ENCODE assay signal across 7 cellular contexts in the genomic region with DNA sequence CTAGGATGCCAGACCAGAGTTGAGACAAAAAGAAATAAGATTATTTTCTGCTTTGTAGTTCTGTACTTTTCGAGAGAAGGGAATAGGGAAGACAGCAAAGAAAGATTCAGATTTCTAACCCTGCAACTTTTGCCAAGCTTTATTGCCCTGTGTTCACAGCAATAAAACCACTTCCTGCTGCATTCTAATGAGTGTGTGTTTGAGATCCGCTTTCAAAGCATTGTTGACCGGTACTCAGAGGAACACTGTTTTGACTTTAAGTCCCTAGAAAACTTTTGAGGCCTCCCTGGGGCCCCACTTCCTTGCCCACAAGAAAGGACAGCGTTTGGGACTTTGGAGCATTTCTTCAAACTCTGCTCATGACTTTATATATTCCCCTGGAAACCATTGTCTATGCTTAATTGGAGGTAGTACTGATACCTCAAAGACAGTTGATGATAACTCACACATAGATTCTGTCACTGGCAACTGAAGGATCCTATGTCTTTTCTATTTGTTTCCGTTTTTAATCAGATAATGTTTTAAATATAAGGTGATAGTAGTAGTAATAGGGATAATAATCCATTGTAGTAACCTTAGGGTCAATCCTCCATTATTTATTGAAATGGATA. TPM values are rescaled to one million over a fixed set of nuclear protein-coding genes. Genes with fewer than 3 reads are reported as not detected.
DNase-seq lines count a peak whose midpoint lies in the region; ATAC-seq, FAIRE-seq and TF ChIP-seq lines count a peak whose summit lies in the region.

No MANE protein-coding gene starts in this region.

- no peak overlapping the region for H2BK15ac ChIP-seq in neuronal stem cell (ENCODE audit: low read length)

- no peaks in the 10 kb centered on the region for H3K27me3 ChIP-seq in GM12878 (replicated peaks in 1 of 2; ENCODE audit: control insufficient read depth in 2 of 2, insufficient read depth in 2 of 2, low read length in 1 of 2)
- H3K27me3 ChIP-seq in neuronal stem cell (ENCODE audit: control insufficient read depth in 3 of 3, insufficient read depth in 3 of 3, low read depth in 1 of 3, low read length in 3 of 3): no peaks in the 10 kb centered on the region
- no peaks in the 10 kb centered on the region for H3K27me3 ChIP-seq in SJCRH30

- no peaks in the 10 kb centered on the region for H3K79me2 ChIP-seq in GM12878 (ENCODE audit: control insufficient read depth, insufficient read depth, low read length)

- H3K4me2 ChIP-seq in GM12878 (ENCODE audit: control insufficient read depth, insufficient read depth) (peak overlapping the region; percentile 77), neuronal stem cell (ENCODE audit: insufficient read depth, low read length, poor library complexity, severe bottlenecking) (no peak overlapping the region)

- H3K79me1 ChIP-seq in neuronal stem cell (ENCODE audit: low read depth, low read length): no peaks in the 10 kb centered on the region

- CTCF ChIA-PET in GM12878 (lab: Yijun Ruan, JAX): interaction anchor here (0.8 to 3.4 kb wide), 4 partner anchors 12 to 77 kb away, joined by 3 to 18 read pairs (median 6); partner anchors contain the start of gene EDDM3B

- no peak overlapping the region for H3K18ac ChIP-seq in neuronal stem cell (ENCODE audit: low read length)

- in situ Hi-C loops in GM12878 (cut with MboI): no loop called here

- H2BK12ac ChIP-seq in neuronal stem cell (ENCODE audit: low read length): no peak overlapping the region

- H2AFZ ChIP-seq in GM12878 (ENCODE audit: control insufficient read depth, low read depth, low read length) (peak overlapping the region; percentile 2; the same call in 1 of the 2 replicates), neuronal stem cell (ENCODE audit: low read length) (peak overlapping the region; percentile 87)

- no peak for DNase-seq in GM12878 (ENCODE audit: low read depth, low spot score)
- no peak for DNase-seq in neuronal stem cell (ENCODE audit: low spot score)
- no peak for DNase-seq in effector CD4-positive, alpha-beta T cell
- no peak for DNase-seq in NCI-H1048 (lab: John Stamatoyannopoulos, UW)
- no peak for DNase-seq in SJCRH30

- TF ChIP-seq POLR2A in GM12878 (IDR thresholded peaks at IDR 0.05; ENCODE audit: low read depth, low read length): no peak

- H3K4ac ChIP-seq in neuronal stem cell (ENCODE audit: low read length): no peak overlapping the region

- H2BK120ac ChIP-seq in neuronal stem cell (ENCODE audit: low read depth, low read length): no peak overlapping the region

- RAD21 ChIA-PET in GM12878 (lab: Charles Lee; ENCODE audit: unreplicated experiment): interaction anchor here (0.6 to 1.5 kb wide), 3 partner anchors 8 to 16 kb away, joined by 3 to 4 read pairs (median 3); no protein-coding TSS in a partner anchor

- FAIRE-seq in GM12878 (lab: Jason Lieb, UNC): peak; percentile 78

- H3K4me1 ChIP-seq in GM12878 (ENCODE audit: control insufficient read depth, insufficient read depth, low read length) (peaks cover 10% of the 10 kb centered on the region), neuronal stem cell (ENCODE audit: control insufficient read depth in 2 of 2, insufficient read depth in 1 of 2, low read depth in 1 of 2, low read length in 2 of 2) (peaks cover 11 to 12% of the 10 kb centered on the region in 2 donors), SJCRH30 (no peaks in the 10 kb centered on the region)

- H4K91ac ChIP-seq in neuronal stem cell (ENCODE audit: low read depth, low read length, poor library complexity): no peak overlapping the region

- H3K36me3 ChIP-seq in GM12878 (ENCODE audit: control insufficient read depth in 2 of 2, insufficient read depth in 2 of 2, low read length in 1 of 2): no peaks in the 10 kb centered on the region
- no peaks in the 10 kb centered on the region for H3K36me3 ChIP-seq in neuronal stem cell (replicated peaks in 1 of 2; ENCODE audit: control insufficient read depth in 2 of 2, insufficient read depth in 2 of 2, low read length in 2 of 2)
- H3K36me3 ChIP-seq in SJCRH30: no peaks in the 10 kb centered on the region

- TF ChIP-seq RAD21 in GM12878 (IDR thresholded peaks at IDR 0.05; ENCODE audit: insufficient read depth, low read depth, low read length): no peak

- WGBS in GM12878 (ENCODE audit: insufficient coverage, insufficient replicate concordance, low lambda C conversion rate, missing lambda C conversion rate): 0% methylated on average over 5 of the region's 5 CpGs
- no CpG with 5 or more reads among the region's 5 CpGs for WGBS in neuronal stem cell (ENCODE audit: extremely low coverage in 2 of 2, insufficient read length in 2 of 2, insufficient replicate concordance in 1 of 2), 2 donors

- ATAC-seq in GM19395 (IDR thresholded peaks at IDR 0.05; ENCODE audit: unreplicated experiment) (peak; percentile 57), HG03520 (IDR thresholded peaks at IDR 0.05; ENCODE audit: unreplicated experiment) (peak; percentile 32), GM12878 (peak; percentile 80)

- POLR2A ChIA-PET in GM12878 (lab: Charles Lee): interaction anchor here (0.6 to 1.0 kb wide), 3 partner anchors 34 to 105 kb away, joined by 3 to 4 read pairs (median 3); no protein-coding TSS in a partner anchor

- SMC1A ChIA-PET in GM12878 (lab: Charles Lee; ENCODE audit: uncharacterized antibody, unreplicated experiment): interaction anchor here (1.6 to 2.6 kb wide), 4 partner anchors 15 to 91 kb away, joined by 4 to 17 read pairs (median 7); no protein-coding TSS in a partner anchor

- H3K27ac ChIP-seq in GM12878 (ENCODE audit: control insufficient read depth, insufficient read depth) (peak overlapping the region; percentile 92), neuronal stem cell (replicated peaks; ENCODE audit: low read length) (peak overlapping the region; percentile 14), SJCRH30 (no peak overlapping the region)

- no peaks in the 10 kb centered on the region for H3K9me3 ChIP-seq in GM12878 (replicated peaks; ENCODE audit: control insufficient read depth, insufficient read depth, low read length)
- H3K9me3 ChIP-seq in neuronal stem cell (replicated peaks in 1 of 2; ENCODE audit: control insufficient read depth in 2 of 2, insufficient read depth in 1 of 2, low read depth in 1 of 2, low read length in 2 of 2): peaks cover 0 to 4% of the 10 kb centered on the region in 2 donors
- no peaks in the 10 kb centered on the region for H3K9me3 ChIP-seq in SJCRH30 (replicated peaks)

- H3K9ac ChIP-seq in GM12878 (ENCODE audit: control insufficient read depth, insufficient read depth, low read length) (peak overlapping the region; percentile 76), neuronal stem cell (ENCODE audit: low read depth, low read length, poor library complexity) (no peak overlapping the region)

- no peak overlapping the region for H4K8ac ChIP-seq in neuronal stem cell (ENCODE audit: low read depth, low read length)

- H3K14ac ChIP-seq in neuronal stem cell (ENCODE audit: low read length): no peak overlapping the region

- H4K20me1 ChIP-seq in GM12878 (ENCODE audit: control insufficient read depth, insufficient read depth): no peaks in the 10 kb centered on the region

- H2AK5ac ChIP-seq in neuronal stem cell (ENCODE audit: low read depth, low read length): no peak overlapping the region

- TF ChIP-seq EP300 in GM12878 (IDR thresholded peaks at IDR 0.05; ENCODE audit: borderline replicate concordance in 1 of 2, control insufficient read depth in 1 of 2, low read depth in 2 of 2, low read length in 2 of 2): 0 out of 4 replicates have a peak, but pooled peaks of 1 of the 2 experiments have one; percentile 25

- peak overlapping the region; percentile 76 for H3K4me3 ChIP-seq in GM12878
- H3K4me3 ChIP-seq in neuronal stem cell (ENCODE audit: low read length in 2 of 2): peak overlapping the region in 1 of 2 donors; percentile 45
- H3K4me3 ChIP-seq in SJCRH30: no peak overlapping the region

- no peak overlapping the region for H2BK5ac ChIP-seq in neuronal stem cell (ENCODE audit: low read length)

- intact Hi-C loops in GM12878 (cut with micrococcal nuclease; ENCODE audit: unreplicated experiment): no loop called here

- TF ChIP-seq CTCF in GM12878 (IDR thresholded peaks at IDR 0.05 in 2 of 3, conservative IDR thresholded peaks at IDR 0.05 in 1 of 3; ENCODE audit: control insufficient read depth in 2 of 3, extremely low read depth in 1 of 3, insufficient read depth in 1 of 3, low read depth in 3 of 3, low read length in 3 of 3): no peak

- no peak overlapping the region for H3K23ac ChIP-seq in neuronal stem cell (ENCODE audit: low read depth, low read length, poor library complexity)

- BruUV-seq in GM12878 (replicated peaks; lab: Mats Ljungman, UMichigan): no TSS peak

RNA-seq across cellular contexts. Expression of gene RNASE6, which starts 1.3 kb away (rescaled TPM):
- total RNA-seq in GM12878 (2013; cell fraction: nucleolus; rRNA removed): 21.3 and 22.8 TPM in 2 replicates
- 34.6 and 44.3 TPM in 2 replicates for total RNA-seq in GM12878 (2014; rRNA removed)
- 28.7 and 30.8 TPM in 2 replicates for total RNA-seq in GM12878 (2014; rRNA removed; fragmentation: Illumina TruSeq; extraction: Trizol)
- 16.5 and 18.9 TPM in 2 replicates for total RNA-seq in GM12878 (2021)
- polyA plus RNA-seq in GM12878 (2011; ENCODE audit: low read depth): 39.8 TPM
- 19.7 and 20.2 TPM in 2 replicates for polyA plus RNA-seq in GM12878 (2011; rRNA removed)
- polyA plus RNA-seq in GM12878 (2011; cell fraction: cytosol; rRNA removed): 14.2 and 15.2 TPM in 2 replicates
- polyA plus RNA-seq in GM12878 (2011; cell fraction: nucleus; rRNA removed): 4.9 and 7.6 TPM in 2 replicates
- polyA plus RNA-seq in GM12878 (2012): 26.1 and 27.0 TPM in 2 replicates
- polyA plus RNA-seq in GM12878 (2014; fragmentation: Illumina TruSeq; extraction: Trizol): 47.0 and 61.9 TPM in 2 replicates
- 10 to 100 TPM; 52.4 to 65.3 TPM for polyA plus RNA-seq in GM12878 (2014; fragmentation: Nextera tagmentation; extraction: Ambion mirVana)
- 28.4 and 31.7 TPM in 2 replicates for polyA plus RNA-seq in GM12878 (2014; rRNA removed)
- 10 to 100 TPM; 13.0 to 14.8 TPM for polyA plus RNA-seq in GM12878 (2016; fragmentation: Nextera tagmentation; extraction: Ambion mirVana)
- polyA minus RNA-seq in GM12878 (2011; rRNA and poly(A)+ RNA removed): 9.4 and 11.5 TPM in 2 replicates
- 3.0 and 3.5 TPM in 2 replicates for polyA minus RNA-seq in GM12878 (2011; cell fraction: cytosol; rRNA and poly(A)+ RNA removed)
- polyA minus RNA-seq in GM12878 (2011; cell fraction: nucleus; rRNA and poly(A)+ RNA removed): 3.9 and 4.6 TPM in 2 replicates
- polyA plus RNA-seq in neuronal stem cell (2013, experiment 1 of 2): not detected
- polyA plus RNA-seq in neuronal stem cell (2013, experiment 2 of 2): not detected
- total RNA-seq in SJCRH30 (2014; rRNA removed; shearing (Covaris generic)): not detected in 2 replicates

RNA-seq across cellular contexts. Expression of gene EDDM3B, which starts 14.2 kb away (rescaled TPM):
- not detected in 2 replicates for total RNA-seq in GM12878 (2013; cell fraction: nucleolus; rRNA removed)
- not detected in 2 replicates for total RNA-seq in GM12878 (2014; rRNA removed)
- total RNA-seq in GM12878 (2014; rRNA removed; fragmentation: Illumina TruSeq; extraction: Trizol): not detected in 2 replicates
- total RNA-seq in GM12878 (2021): not detected in 2 replicates
- not detected for polyA plus RNA-seq in GM12878 (2011; ENCODE audit: low read depth)
- polyA plus RNA-seq in GM12878 (2011; rRNA removed): not detected in 2 replicates
- polyA plus RNA-seq in GM12878 (2011; cell fraction: cytosol; rRNA removed): not detected in 2 replicates
- polyA plus RNA-seq in GM12878 (2011; cell fraction: nucleus; rRNA removed): not detected in 2 replicates
- polyA plus RNA-seq in GM12878 (2012): not detected in 2 replicates
- not detected in 2 replicates for polyA plus RNA-seq in GM12878 (2014; fragmentation: Illumina TruSeq; extraction: Trizol)
- not detected for polyA plus RNA-seq in GM12878 (2014; fragmentation: Nextera tagmentation; extraction: Ambion mirVana)
- not detected in 2 replicates for polyA plus RNA-seq in GM12878 (2014; rRNA removed)
- polyA plus RNA-seq in GM12878 (2016; fragmentation: Nextera tagmentation; extraction: Ambion mirVana): not detected
- not detected in 2 replicates for polyA minus RNA-seq in GM12878 (2011; rRNA and poly(A)+ RNA removed)
- not detected in 2 replicates for polyA minus RNA-seq in GM12878 (2011; cell fraction: cytosol; rRNA and poly(A)+ RNA removed)
- not detected in 2 replicates for polyA minus RNA-seq in GM12878 (2011; cell fraction: nucleus; rRNA and poly(A)+ RNA removed)
- not detected for polyA plus RNA-seq in neuronal stem cell (2013, experiment 1 of 2)
- polyA plus RNA-seq in neuronal stem cell (2013, experiment 2 of 2): not detected
- total RNA-seq in SJCRH30 (2014; rRNA removed; shearing (Covaris generic)): not detected in 2 replicates

RNA-seq across cellular contexts. Expression of gene RNASE1, which starts 20.3 kb away (rescaled TPM):
- not detected in 2 replicates for total RNA-seq in GM12878 (2013; cell fraction: nucleolus; rRNA removed)
- total RNA-seq in GM12878 (2014; rRNA removed) (not detected in 2 replicates), GM12878 (2014; rRNA removed; fragmentation: Illumina TruSeq; extraction: Trizol) (not detected in 2 replicates), GM12878 (2021) (0.40 and 0.72 TPM in 2 replicates)
- not detected for polyA plus RNA-seq in GM12878 (2011; ENCODE audit: low read depth)
- polyA plus RNA-seq in GM12878 (2011; rRNA removed) (not detected in 2 replicates), GM12878 (2014; fragmentation: Illumina TruSeq; extraction: Trizol) (not detected in 2 replicates), GM12878 (2014; fragmentation: Nextera tagmentation; extraction: Ambion mirVana) (under 1 TPM in 1 of 2 experiments, not detected in 1; 0.11 TPM), GM12878 (2014; rRNA removed) (0.27 and 0.38 TPM in 2 replicates), GM12878 (2016; fragmentation: Nextera tagmentation; extraction: Ambion mirVana) (not detected)
- polyA plus RNA-seq in GM12878 (2011; cell fraction: cytosol; rRNA removed): not detected in 2 replicates
- not detected in 2 replicates for polyA plus RNA-seq in GM12878 (2011; cell fraction: nucleus; rRNA removed)
- polyA plus RNA-seq in GM12878 (2012): not detected in 2 replicates
- polyA minus RNA-seq in GM12878 (2011; rRNA and poly(A)+ RNA removed): not detected in 2 replicates
- polyA minus RNA-seq in GM12878 (2011; cell fraction: cytosol; rRNA and poly(A)+ RNA removed): not detected in 2 replicates
- polyA minus RNA-seq in GM12878 (2011; cell fraction: nucleus; rRNA and poly(A)+ RNA removed): not detected in 2 replicates
- polyA plus RNA-seq in neuronal stem cell (2013, experiment 1 of 2): 0.78 TPM
- polyA plus RNA-seq in neuronal stem cell (2013, experiment 2 of 2): 1.0 TPM
- not detected in 2 replicates for total RNA-seq in SJCRH30 (2014; rRNA removed; shearing (Covaris generic))

RNA-seq across cellular contexts. Expression of gene EDDM3A, which starts 36.7 kb away (rescaled TPM):
- not detected in 2 replicates for total RNA-seq in GM12878 (2013; cell fraction: nucleolus; rRNA removed)
- total RNA-seq in GM12878 (2014; rRNA removed): not detected in 2 replicates
- total RNA-seq in GM12878 (2014; rRNA removed; fragmentation: Illumina TruSeq; extraction: Trizol): not detected in 2 replicates
- total RNA-seq in GM12878 (2021): not detected in 2 replicates
- polyA plus RNA-seq in GM12878 (2011; ENCODE audit: low read depth): not detected
- not detected in 2 replicates for polyA plus RNA-seq in GM12878 (2011; rRNA removed)
- not detected in 2 replicates for polyA plus RNA-seq in GM12878 (2011; cell fraction: cytosol; rRNA removed)
- polyA plus RNA-seq in GM12878 (2011; cell fraction: nucleus; rRNA removed): not detected in 2 replicates
- polyA plus RNA-seq in GM12878 (2012): not detected in 2 replicates
- polyA plus RNA-seq in GM12878 (2014; fragmentation: Illumina TruSeq; extraction: Trizol): not detected in 2 replicates
- polyA plus RNA-seq in GM12878 (2014; fragmentation: Nextera tagmentation; extraction: Ambion mirVana): not detected
- polyA plus RNA-seq in GM12878 (2014; rRNA removed): not detected in 2 replicates
- polyA plus RNA-seq in GM12878 (2016; fragmentation: Nextera tagmentation; extraction: Ambion mirVana): not detected
- polyA minus RNA-seq in GM12878 (2011; rRNA and poly(A)+ RNA removed): not detected in 2 replicates
- not detected in 2 replicates for polyA minus RNA-seq in GM12878 (2011; cell fraction: cytosol; rRNA and poly(A)+ RNA removed)
- polyA minus RNA-seq in GM12878 (2011; cell fraction: nucleus; rRNA and poly(A)+ RNA removed): not detected in 2 replicates
- polyA plus RNA-seq in neuronal stem cell (2013, experiment 1 of 2): not detected
- not detected for polyA plus RNA-seq in neuronal stem cell (2013, experiment 2 of 2)
- not detected in 2 replicates for total RNA-seq in SJCRH30 (2014; rRNA removed; shearing (Covaris generic))

Comparison
In these comparisons a context has a peak if more than half of its experiments do, and no peak if none do; other contexts are left out.
1. RNA of gene RNASE6, which starts 1.3 kb away (total RNA-seq): 16.5 to 44.3 TPM in GM12878; not detected in SJCRH30; every median in the first group is over 10 times any median in the second.
2. Peak in every context shown above with its lines, with median percentiles within 50 percentile points of each other: ATAC-seq.